30 cellular contexts compared by ENCODE assay signal in genomic region chr1:7888248-7889010, GRCh38. TPM values are rescaled to one million over a fixed set of nuclear protein-coding genes. Genes with fewer than 3 reads are reported as not detected.
A peak's percentile ranks its signal among the peaks of the same experiment; 100 is the strongest.
DNase-seq lines count a peak whose midpoint lies in the region; ATAC-seq, FAIRE-seq and TF ChIP-seq lines count a peak whose summit lies in the region.
"Had no signal": no experiment of that assay in that cellular context is flagged by ENCODE, and none has a peak within 500 bp of the region (broad histone marks: within the 10 kb centered on the region; RNA-seq: fewer than 3 reads in every experiment).

No MANE protein-coding gene starts in this region.

- no peak overlapping the region for H2AFZ ChIP-seq in PC-3 (ENCODE audit: low read length)

- no peak for FAIRE-seq in urothelium cell line (lab: Jason Lieb, UNC)
- FAIRE-seq: A204.1, endometrium, HTR-8/SVneo had no signal

- H3K9me2 ChIP-seq in PC-3 (replicated peaks; ENCODE audit: low read length): no peaks in the 10 kb centered on the region

- H3K27ac ChIP-seq in right cardiac atrium (ENCODE audit: low read length) (no peak overlapping the region), PC-3 (ENCODE audit: low read length) (no peak overlapping the region)
- H3K27ac ChIP-seq: body of pancreas, coronary artery, gastroesophageal sphincter, WERI-Rb-1 had no signal

- POLR2A ChIA-PET in PC-3 (lab: Charles Lee; ENCODE audit: unreplicated experiment): no interaction called here

- H3K27me3 ChIP-seq in right cardiac atrium (ENCODE audit: control insufficient read depth, insufficient read depth): no peaks in the 10 kb centered on the region
- no peaks in the 10 kb centered on the region for H3K27me3 ChIP-seq in PC-3 (ENCODE audit: low read length)
- H3K27me3 ChIP-seq: body of pancreas had no signal

- no peak overlapping the region for H3K4me2 ChIP-seq in PC-3 (ENCODE audit: low read length)

- DNase-seq in Right ventricle myocardium inferior (ENCODE audit: missing footprints) (no peak), right cardiac atrium (no peak), PC-3 (peak; percentile 11), fibroblast of mammary gland (ENCODE audit: low read depth) (peak; percentile 83), urothelium cell line (ENCODE audit: low spot score) (peak; percentile 17), GF-D8 (lab: John Stamatoyannopoulos, UW) (no peak)
- DNase-seq: activated CD4-positive, alpha-beta T cell treated with anti-CD3 and anti-CD28 coated beads, Interleukin-2, amount 50 U/mL, for 48 hours; activated T-cell treated with anti-CD3 and anti-CD28 coated beads, Interleukin-2, amount 50 U/mL, for 24 hours; body of pancreas; CD4-positive, CD25-positive, alpha-beta regulatory T cell; DMS53; kidney glomerular epithelial cell; NCI-H1105; NCI-H2107; NCI-H524 treated with DMSO at 0.1 percent for 48 hours; SIG-M5; WERI-Rb-1 had no signal

- H3K4me3 ChIP-seq in right cardiac atrium (ENCODE audit: low read length) (no peak overlapping the region), PC-3 (ENCODE audit: low read length) (no peak overlapping the region), fibroblast of mammary gland (ENCODE audit: control insufficient read depth, low read depth, low read length) (no peak overlapping the region)
- H3K4me3 ChIP-seq: body of pancreas, coronary artery, gastroesophageal sphincter had no signal

- H3K9ac ChIP-seq in PC-3 (ENCODE audit: low read length): no peak overlapping the region

- intact Hi-C loops in Right ventricle myocardium inferior (cut with DNase I): no loop called here
- intact Hi-C loops in right cardiac atrium (cut with DNase I): no loop called here
- intact Hi-C loops in PC-3 (cut with micrococcal nuclease): no loop called here

- no peaks in the 10 kb centered on the region for H3K36me3 ChIP-seq in PC-3 (ENCODE audit: low read depth, low read length)
- H3K36me3 ChIP-seq: gastroesophageal sphincter, WERI-Rb-1 had no signal

- ATAC-seq in Right ventricle myocardium inferior (peak; percentile 3), right cardiac atrium (no peak), PC-3 (no peak), esophagus mucosa (no peak), HG02798 (IDR thresholded peaks at IDR 0.05; ENCODE audit: poor library complexity, unreplicated experiment) (no peak)
- ATAC-seq: body of pancreas, gastroesophageal sphincter had no signal

- no peaks in the 10 kb centered on the region for H3K79me2 ChIP-seq in PC-3 (ENCODE audit: low read length)

- no peaks in the 10 kb centered on the region for H3K9me3 ChIP-seq in right cardiac atrium (ENCODE audit: control insufficient read depth, low read length)
- no peaks in the 10 kb centered on the region for H3K9me3 ChIP-seq in PC-3 (ENCODE audit: low read length)
- H3K9me3 ChIP-seq: body of pancreas, gastroesophageal sphincter had no signal

- no TSS peak for BruUV-seq in PC-3 (replicated peaks; lab: Mats Ljungman, UMichigan)

- 66% methylated on average over 8 of the region's 8 CpGs for WGBS in right cardiac atrium

- H3K4me1 ChIP-seq in right cardiac atrium (ENCODE audit: control insufficient read depth, insufficient read depth, low read length) (no peaks in the 10 kb centered on the region), PC-3 (ENCODE audit: insufficient read depth, low read length) (peaks cover 15% of the 10 kb centered on the region)
- H3K4me1 ChIP-seq: gastroesophageal sphincter had no signal

- H3F3A ChIP-seq in PC-3 (ENCODE audit: low read length, unreplicated experiment): no peaks in the 10 kb centered on the region

- CTCF ChIA-PET in PC-3 (lab: Charles Lee): no interaction called here

- TF ChIP-seq CTCF in PC-3 (conservative IDR thresholded peaks at IDR 0.05; ENCODE audit: low read depth, low read length) (no peak), fibroblast of mammary gland (conservative IDR thresholded peaks at IDR 0.05; ENCODE audit: control insufficient read depth, insufficient read depth, low read depth, low read length) (no peak)

- H4K20me1 ChIP-seq in PC-3 (ENCODE audit: low read length): no peaks in the 10 kb centered on the region

RNA-seq across cellular contexts. Expression of gene UTS2, which starts 35.6 kb away (rescaled TPM):
- total RNA-seq in Right ventricle myocardium inferior (not detected), right cardiac atrium (not detected), PC-3 (2014; rRNA removed) (not detected in 2 replicates), esophagus mucosa (not detected)
- 0.05 TPM for polyA plus RNA-seq in right cardiac atrium
- total RNA-seq: body of pancreas; LHCN-M2; mesenteric fat pad; progenitor cell of endocrine pancreas; T-helper 1 cell treated with Interleukin-12 subunit alpha and Interleukin-12 subunit beta and Interleukin-4 antibody, amounts not matched to agents 30 ng/mL and 1 ng/mL, for 36 hours had no signal
- polyA plus RNA-seq: urinary bladder had no signal

RNA-seq across cellular contexts. Expression of gene TNFRSF9, which starts 52.2 kb away (rescaled TPM):
- total RNA-seq in Right ventricle myocardium inferior (not detected), right cardiac atrium (not detected), PC-3 (2014; rRNA removed) (0.04 and 0.06 TPM in 2 replicates), esophagus mucosa (0.16 TPM)
- polyA plus RNA-seq in right cardiac atrium: 0.07 TPM
- total RNA-seq: mesenteric fat pad had no signal
- polyA plus RNA-seq: neural cell, urinary bladder had no signal

Comparison
In these comparisons a context has a peak if more than half of its experiments do, and no peak if none do; other contexts are left out.
1. DNase-seq: peak in PC-3 (single experiment), fibroblast of mammary gland (single experiment) and urothelium cell line (single experiment); none in Right ventricle myocardium inferior (single experiment), right cardiac atrium (0 of 3) and GF-D8 (single experiment).